In the genomic region with DNA sequence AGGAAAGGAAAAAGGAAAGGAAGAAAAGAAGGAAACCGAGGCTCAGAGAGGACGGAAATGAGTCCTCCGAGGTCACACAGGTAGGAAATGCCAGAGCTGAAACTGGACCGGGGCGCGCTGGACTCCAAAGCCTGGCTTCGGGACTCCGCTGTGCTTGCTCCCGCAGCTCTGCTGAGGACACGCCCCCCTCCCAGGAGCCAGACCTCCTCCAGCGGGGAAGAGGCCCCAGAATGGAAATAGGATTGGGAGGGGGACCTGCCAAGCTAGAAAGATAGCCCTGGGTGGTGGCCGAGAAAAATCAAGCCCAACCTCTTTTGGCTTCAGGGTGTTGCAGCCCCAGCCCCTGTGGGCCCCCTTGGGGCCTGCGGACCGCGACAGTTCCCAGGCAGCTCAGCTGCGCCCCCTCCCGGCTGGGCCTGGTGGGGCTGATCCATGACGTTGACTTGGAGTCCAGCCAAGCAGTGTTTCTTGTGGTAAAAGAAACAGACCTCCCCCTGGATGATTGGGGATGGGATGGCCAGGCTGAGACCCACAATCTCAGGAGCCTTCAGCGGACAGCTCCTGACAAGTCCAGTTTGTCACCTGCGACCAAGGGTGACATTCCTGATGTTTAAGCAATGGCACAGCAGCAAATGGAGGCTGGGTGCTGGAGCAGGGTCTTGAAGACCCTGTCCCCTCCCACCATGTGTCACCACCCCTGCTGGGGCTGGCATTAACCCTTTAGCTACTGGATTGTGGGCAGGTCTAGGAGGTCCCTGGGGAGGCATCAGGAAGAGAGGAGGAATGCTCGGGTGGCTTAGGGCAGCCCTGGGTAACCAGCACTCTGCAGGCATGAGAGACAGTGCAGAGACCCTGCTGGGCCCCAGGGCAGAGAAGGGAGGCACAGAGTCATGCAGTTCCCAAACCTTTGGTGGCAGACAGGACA, we compare ENCODE assay signal across 8 cellular contexts. TPM values are rescaled to one million over a fixed set of nuclear protein-coding genes. Genes with fewer than 3 reads are reported as not detected.
DNase-seq lines count a peak whose midpoint lies in the region; ATAC-seq and TF ChIP-seq lines count a peak whose summit lies in the region.

No MANE protein-coding gene starts in this region.

- TF ChIP-seq CTCF in WI38 (IDR thresholded peaks at IDR 0.05; ENCODE audit: low read depth, low read length) (peak; percentile 97), left lung (IDR thresholded peaks at IDR 0.05) (peak; percentile 66 to 78)

- peak; percentile 16 for DNase-seq in NK-92 treated with Interleukin-12 subunit alpha and Interleukin-12 subunit beta, amount 100 ng/mL, for 24 hours (lab: John Stamatoyannopoulos, UW)
- no peak for DNase-seq in NK-92 (lab: John Stamatoyannopoulos, UW; ENCODE audit: unreplicated experiment)
- DNase-seq in NCI-H2107 (lab: John Stamatoyannopoulos, UW) = peak; percentile 34
- peak; percentile 82 for DNase-seq in cerebellar cortex (ENCODE audit: low spot score)
- peak; percentile 54 to 85 for DNase-seq in left lung
- DNase-seq in stimulated activated CD8-positive, alpha-beta memory T cell treated with anti-CD3 and anti-CD28 coated beads, Interleukin-15, amount 100 ng/mL, for 48 hours (ENCODE audit: low read depth in 2 of 2) = peak; percentile 28 to 40

- H3K36me3 ChIP-seq in left lung = no peaks in the 10 kb centered on the region

- ATAC-seq in left lung (peak; percentile 89), GM21381 (IDR thresholded peaks at IDR 0.05; ENCODE audit: unreplicated experiment) (no peak)

- no peaks in the 10 kb centered on the region for H3K27me3 ChIP-seq in left lung

- H3K4me3 ChIP-seq in WI38 (ENCODE audit: low read depth, low read length) (peak overlapping the region; percentile 45), left lung (no peak overlapping the region)

- H3K27ac ChIP-seq in left lung = peak overlapping the region in 1 of 2 donors; percentile 57

- H3K9me3 ChIP-seq in left lung = no peaks in the 10 kb centered on the region

- H3K4me1 ChIP-seq in left lung = peaks cover 7 to 26% of the 10 kb centered on the region in 2 donors

- intact Hi-C loops in left lung (cut with DNase I) = no loop called here

RNA-seq across cellular contexts. Expression of gene RIPOR3, which starts 55.4 kb away (rescaled TPM):
- total RNA-seq in left lung = 1 to 10 TPM; 2.3 to 7.0 TPM
